Comparison of ENCODE assay signal across 33 cellular contexts in the genomic region with DNA sequence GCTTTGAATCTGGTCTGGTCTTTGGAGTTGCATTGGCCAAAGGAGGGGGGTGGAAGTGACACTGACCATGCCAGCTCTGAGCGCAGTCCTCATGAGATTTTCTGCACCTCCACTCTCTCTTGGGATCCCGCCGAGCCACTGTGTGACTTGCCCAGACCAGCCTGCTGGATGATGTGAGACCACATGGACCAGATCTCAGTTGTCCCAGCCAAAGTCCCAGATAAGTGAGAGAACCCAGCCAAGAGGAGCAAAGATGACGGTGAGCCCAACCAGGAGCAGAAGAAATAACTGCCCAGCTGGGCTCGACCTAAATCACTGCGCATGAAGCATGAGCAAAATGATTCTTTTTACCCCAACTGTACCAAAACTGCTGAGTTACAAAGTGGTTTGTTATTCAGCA.
DNase-seq lines count a peak whose midpoint lies in the region; ATAC-seq and TF ChIP-seq lines count a peak whose summit lies in the region.
"Had no signal": no experiment of that assay in that cellular context is flagged by ENCODE, and none has a peak within 500 bp of the region (broad histone marks: within the 10 kb centered on the region; RNA-seq: fewer than 3 reads in every experiment).

No MANE protein-coding gene starts in this region.

- no peaks in the 10 kb centered on the region for H3K36me3 Mint-ChIP-seq in neural crest cell (ENCODE audit: low read depth)
- H3K36me3 Mint-ChIP-seq: CD14-positive monocyte; CD4-positive, alpha-beta memory T cell; CD4-positive, CD25-positive, alpha-beta regulatory T cell; CD8-positive, alpha-beta memory T cell; CD8-positive, alpha-beta T cell had no signal

- WGBS in aorta, 2 donors: 1 to 4% methylated on average over 6 of the region's 6 CpGs

- no peak overlapping the region for H3K27ac ChIP-seq in aorta (ENCODE audit: low read depth in 1 of 2, low read length in 2 of 2)
- H3K27ac ChIP-seq: 22Rv1; A549; BLaER1; BLaER1 treated with 17β-estradiol and CSF1 and Interleukin-3, amounts not matched to agents 10 nM and 100 nM; C4-2B had no signal

- H3K27me3 ChIP-seq in aorta (ENCODE audit: control insufficient read depth in 1 of 2, insufficient read depth in 2 of 2, low read length in 1 of 2): no peaks in the 10 kb centered on the region
- H3K27me3 ChIP-seq: BE2C, BLaER1 had no signal

- H3K4me1 ChIP-seq in aorta (ENCODE audit: control insufficient read depth in 1 of 2, insufficient read depth in 2 of 2, low read length in 2 of 2): peaks cover 2 to 5% of the 10 kb centered on the region in 2 donors
- H3K4me1 ChIP-seq: A549, BE2C, Caco-2 had no signal

- H3K36me3 ChIP-seq in aorta (ENCODE audit: control insufficient read depth in 1 of 2, insufficient read depth in 2 of 2, low read length in 1 of 2): no peaks in the 10 kb centered on the region
- H3K36me3 ChIP-seq: BE2C; BLaER1; BLaER1 treated with 17β-estradiol and CSF1 and Interleukin-3, amounts not matched to agents 10 nM and 100 nM had no signal

- ATAC-seq in left ventricle myocardium superior: peak; percentile 65
- no peak for ATAC-seq in left cardiac atrium
- ATAC-seq in aorta (ENCODE audit: low FRiP score): peak; percentile 22
- ATAC-seq: A549; CD8-positive, alpha-beta T cell had no signal

- DNase-seq in left ventricle myocardium superior (no peak), left cardiac atrium (no peak), neural crest cell (ENCODE audit: low read depth, low spot score) (no peak), aorta (peak in 1 of 2 donors; percentile 52), NCI-H1092 treated with DMSO at 0.1 percent for 48 hours (lab: John Stamatoyannopoulos, UW) (no peak)
- DNase-seq in stimulated activated CD4-positive, alpha-beta T cell treated with anti-CD3 and anti-CD28 coated beads, Interleukin-12 subunit alpha, Interleukin-12 subunit beta, amount 100 ng/mL, for 4 hours: no peak
- DNase-seq: 8988T; ACHN; AML-193; BE2C; C1 segment of cervical spinal cord; Caco-2; Calu3; CD4-positive, alpha-beta memory T cell; CD4-positive, alpha-beta T cell; CD4-positive, CD25-positive, alpha-beta regulatory T cell; CD8-positive, alpha-beta memory T cell; CD8-positive, alpha-beta T cell; COR-L47; DMS 273 treated with DMSO at 0.1 percent for 48 hours; DMS153; DMS53; DMS79; DMS79 treated with DMSO at 0.1 percent for 48 hours; DND-41; EL had no signal

- peak overlapping the region; percentile 90 for H3K27ac Mint-ChIP-seq in neural crest cell (ENCODE audit: unreplicated experiment)
- H3K27ac Mint-ChIP-seq: B cell; CD14-positive monocyte; CD4-positive, alpha-beta memory T cell; CD4-positive, alpha-beta T cell; CD4-positive, CD25-positive, alpha-beta regulatory T cell; CD8-positive, alpha-beta memory T cell; CD8-positive, alpha-beta T cell had no signal

- peaks cover 8% of the 10 kb centered on the region for H3K27me3 Mint-ChIP-seq in neural crest cell (ENCODE audit: low read depth)

- no peaks in the 10 kb centered on the region for H3K4me1 Mint-ChIP-seq in neural crest cell
- H3K4me1 Mint-ChIP-seq: B cell; CD14-positive monocyte; CD4-positive, alpha-beta memory T cell; CD4-positive, CD25-positive, alpha-beta regulatory T cell; CD8-positive, alpha-beta memory T cell had no signal

- intact Hi-C loops in left ventricle myocardium superior (cut with micrococcal nuclease): no loop called here
- intact Hi-C loops in left cardiac atrium (cut with DNase I): no loop called here
- intact Hi-C loops in aorta (cut with DNase I): no loop called here

- H3K9me3 ChIP-seq in aorta (ENCODE audit: control insufficient read depth, low read length): no peaks in the 10 kb centered on the region
- H3K9me3 ChIP-seq: A549, BE2C, Caco-2 had no signal

- peaks cover 6% of the 10 kb centered on the region for H3K9me3 Mint-ChIP-seq in neural crest cell
- H3K9me3 Mint-ChIP-seq: CD4-positive, alpha-beta T cell had no signal

- no peak for TF ChIP-seq CTCF in neural crest cell (conservative IDR thresholded peaks at IDR 0.05)

- H3K4me3 ChIP-seq in aorta (ENCODE audit: low read length in 2 of 2): no peak overlapping the region
- H3K4me3 ChIP-seq: A549; BLaER1; BLaER1 treated with 17β-estradiol and CSF1 and Interleukin-3, amounts not matched to agents 10 nM and 100 nM had no signal

- no peak overlapping the region for H3K4me3 Mint-ChIP-seq in neural crest cell
- H3K4me3 Mint-ChIP-seq: B cell; CD14-positive monocyte; CD4-positive, alpha-beta memory T cell; CD4-positive, alpha-beta T cell; CD4-positive, CD25-positive, alpha-beta regulatory T cell; CD8-positive, alpha-beta memory T cell; CD8-positive, alpha-beta T cell had no signal

Comparison
In these comparisons a context has a peak if more than half of its experiments do, and no peak if none do; other contexts are left out.
1. ATAC-seq: peak in left ventricle myocardium superior (single experiment) and aorta (single experiment); none in left cardiac atrium (0 of 2).